Comparison of ENCODE assay signal across 15 cellular contexts in genomic region chr4:22203436-22204011, GRCh38.
"Had no signal": no experiment of that assay in that cellular context is flagged by ENCODE, and none has a peak within 500 bp of the region (broad histone marks: within the 10 kb centered on the region; RNA-seq: fewer than 3 reads in every experiment).

No MANE protein-coding gene starts in this region.

- ATAC-seq: activated CD4-positive, alpha-beta T cell treated with anti-CD3 and anti-CD28 coated beads for 36 hours; esophagus mucosa; gastrocnemius medialis; heart right ventricle; stimulated activated effector memory CD8-positive, alpha-beta T cell treated with anti-CD3 and anti-CD28 coated beads, Interleukin-12 subunit alpha, Interleukin-12 subunit beta, amount 100 ng/mL, for 72 hours; T-helper 17 cell had no signal

- H3K27ac ChIP-seq: adrenal gland, gastrocnemius medialis, heart right ventricle, sigmoid colon had no signal

- H3K4me3 ChIP-seq: adrenal gland, gastrocnemius medialis, heart right ventricle, lung, sigmoid colon had no signal

- H3K9me3 ChIP-seq: adrenal gland, gastrocnemius medialis, heart right ventricle, sigmoid colon had no signal

- H3K36me3 ChIP-seq: adrenal gland, gastrocnemius medialis, heart right ventricle, sigmoid colon had no signal

- DNase-seq: activated CD4-positive, alpha-beta memory T cell treated with anti-CD3 and anti-CD28 coated beads for 36 hours; activated CD4-positive, alpha-beta T cell treated with anti-CD3 and anti-CD28 coated beads for 36 hours; activated effector memory CD4-positive, alpha-beta T cell treated with Interleukin-2 at 50 U/mL for 16 hours; activated T-cell treated with anti-CD3 and anti-CD28 coated beads, Interleukin-2, amount 50 U/mL, for 24 hours; adrenal gland; gastrocnemius medialis; heart right ventricle; left colon; midbrain; sigmoid colon; stimulated activated CD4-positive, alpha-beta T cell treated with anti-CD3 and anti-CD28 coated beads, Interleukin-12 subunit alpha, Interleukin-12 subunit beta, amount 100 ng/mL, for 4 hours; T-helper 17 cell had no signal

- H3K27me3 ChIP-seq: adrenal gland, gastrocnemius medialis, heart right ventricle, sigmoid colon had no signal

- H3K4me1 ChIP-seq: adrenal gland, gastrocnemius medialis, heart right ventricle had no signal
